ENCODE assay signal across 8 cellular contexts in the genomic region with DNA sequence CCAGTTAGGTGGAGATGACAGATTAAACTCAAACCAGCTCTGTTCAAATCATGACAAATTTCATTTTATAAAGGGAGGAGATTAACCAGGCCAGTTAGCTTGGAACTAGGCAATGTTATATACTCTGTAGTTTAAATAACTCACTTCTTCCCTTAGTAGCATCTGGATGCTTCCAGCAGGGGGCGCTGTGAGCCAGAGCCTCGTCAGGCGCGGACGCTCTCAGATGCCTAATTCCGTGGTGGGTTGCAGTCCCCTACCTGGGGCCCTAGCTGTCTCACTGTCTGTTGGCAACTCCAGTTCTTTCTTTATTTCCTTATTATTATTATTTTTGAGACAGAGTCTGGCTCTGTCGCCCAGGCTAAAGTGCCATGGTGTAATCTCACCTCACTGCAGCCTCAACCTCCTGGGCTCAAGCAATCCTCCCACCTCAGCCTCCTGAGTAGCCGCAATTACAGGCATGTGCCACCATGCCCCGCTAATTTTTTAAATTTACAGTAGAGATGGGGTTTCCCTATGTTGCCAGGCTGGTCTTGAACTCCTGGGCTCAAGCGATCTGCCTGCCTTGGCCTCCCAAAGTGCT. TPM values are rescaled to one million over a fixed set of nuclear protein-coding genes. Genes with fewer than 3 reads are reported as not detected.
A peak's percentile ranks its signal among the peaks of the same experiment; 100 is the strongest.
DNase-seq lines count a peak whose midpoint lies in the region; ATAC-seq and TF ChIP-seq lines count a peak whose summit lies in the region.

No MANE protein-coding gene starts in this region.

- H3K4me3 ChIP-seq in LNCaP clone FGC (ENCODE audit: low read depth, low read length) (no peak overlapping the region), astrocyte of the cerebellum (ENCODE audit: low read depth, low read length) (no peak overlapping the region)

- DNase-seq in Daoy (ENCODE audit: low read depth) = peak; percentile 57
- DNase-seq in LNCaP clone FGC (ENCODE audit: low read depth) = no peak
- peak; percentile 73 for DNase-seq in T-helper 9 cell
- DNase-seq in astrocyte of the cerebellum (ENCODE audit: low read depth) = peak; percentile 13
- peak; percentile 70 for DNase-seq in iPS-NIHi11 (ENCODE audit: low spot score)
- DNase-seq in stimulated activated CD4-positive, alpha-beta T cell treated with anti-CD3 and anti-CD28 coated beads, Interleukin-15, amount 100 ng/mL, for 24 hours = peak; percentile 82

- in situ Hi-C loops in astrocyte of the cerebellum (cut with HindIII; ENCODE audit: low sequenced_read_pairs) = no loop called here

- peak; percentile 81 for TF ChIP-seq CTCF in LNCaP clone FGC (IDR thresholded peaks at IDR 0.05; ENCODE audit: control insufficient read depth, extremely low read depth, insufficient read depth)
- TF ChIP-seq CTCF in astrocyte of the cerebellum (IDR thresholded peaks at IDR 0.05; ENCODE audit: low read depth, low read length, missing control alignments) = peak; percentile 85

- no peak for ATAC-seq in GM21447 (IDR thresholded peaks at IDR 0.05; ENCODE audit: unreplicated experiment)
- ATAC-seq in GM18867 (IDR thresholded peaks at IDR 0.05; ENCODE audit: unreplicated experiment) = no peak

RNA-seq across cellular contexts. Expression of gene WFDC1, which starts 17.3 kb away (rescaled TPM):
- total RNA-seq in Daoy (2014; rRNA removed; shearing (Covaris generic)) = 0.30 TPM in 1 of 2 replicates, not detected in the other

RNA-seq across cellular contexts. Expression of gene KCNG4, which starts 37.5 kb away (rescaled TPM):
- not detected in 2 replicates for total RNA-seq in Daoy (2014; rRNA removed; shearing (Covaris generic))
